23 cellular contexts compared by ENCODE assay signal in genomic region chr7:2596636-2597635, GRCh38.
"Had no signal": no experiment of that assay in that cellular context is flagged by ENCODE, and none has a peak within 500 bp of the region (broad histone marks: within the 10 kb centered on the region; RNA-seq: fewer than 3 reads in every experiment).

No MANE protein-coding gene starts in this region.

- DNase-seq: activated CD4-positive, alpha-beta T cell treated with anti-CD3 and anti-CD28 coated beads, Interleukin-2, amount 50 U/mL, for 4 hours; activated gamma-delta T cell; cerebellar nuclear complex; effector CD8-positive, alpha-beta T cell; esophagus squamous epithelium; glutamatergic neuron; hippocampal formation; left colon; lower lobe of right lung; occipital lobe; stimulated activated CD4-positive, alpha-beta T cell treated with anti-CD3 and anti-CD28 coated beads, Interleukin-12 subunit alpha, Interleukin-12 subunit beta, amount 100 ng/mL, for 4 hours; stimulated activated CD4-positive, alpha-beta T cell treated with anti-CD3 and anti-CD28 coated beads, Interleukin-1b, Interleukin-23, amount 100 ng/mL, for 48 hours; stimulated activated naive CD8-positive, alpha-beta T cell treated with anti-CD3 and anti-CD28 coated beads, Interleukin-15, Interleukin-2, amounts not matched to agents 100 U/mL and 50 U/mL, for 24 hours; uterus; WERI-Rb-1 had no signal

- H3K9me3 ChIP-seq: ascending aorta, breast epithelium, esophagus squamous epithelium, lower lobe of right lung, tibial nerve, uterus had no signal

- ATAC-seq: left colon; lower lobe of right lung; natural killer cell treated with Interleukin-12 subunit alpha and Interleukin-12 subunit beta and Interleukin-15 and Interleukin-18, amount 100 ng/mL, for 72 hours; stimulated activated naive CD8-positive, alpha-beta T cell treated with anti-CD3 and anti-CD28 coated beads, Interleukin-15, Interleukin-2, amounts not matched to agents 100 U/mL and 50 U/mL, for 24 hours had no signal

- H3K27me3 ChIP-seq: ascending aorta, breast epithelium, esophagus squamous epithelium, tibial nerve, uterus had no signal

- H3K9me3 Mint-ChIP-seq: activated naive CD4-positive, alpha-beta T cell treated with anti-CD3 and anti-CD28 coated beads, Interleukin-2, amount 50 U/mL, for 24 hours; dendritic cell treated with granulocyte-macrophage colony-stimulating factor and Interleukin-4, amounts not matched to agents 40 ng/mL and 50 ng/mL, for 4 days; natural killer cell treated with Interleukin-12 subunit alpha and Interleukin-12 subunit beta and Interleukin-15 and Interleukin-18, amount 100 ng/mL, for 72 hours had no signal

- H3K4me1 ChIP-seq: ascending aorta, breast epithelium, esophagus squamous epithelium, lower lobe of right lung, tibial nerve, uterus had no signal

- H3K4me3 Mint-ChIP-seq: activated naive CD4-positive, alpha-beta T cell treated with anti-CD3 and anti-CD28 coated beads, Interleukin-2, amount 50 U/mL, for 24 hours; dendritic cell treated with granulocyte-macrophage colony-stimulating factor and Interleukin-4, amounts not matched to agents 40 ng/mL and 50 ng/mL, for 4 days; natural killer cell treated with Interleukin-12 subunit alpha and Interleukin-12 subunit beta and Interleukin-15 and Interleukin-18, amount 100 ng/mL, for 72 hours had no signal

- H3K36me3 Mint-ChIP-seq: natural killer cell treated with Interleukin-12 subunit alpha and Interleukin-12 subunit beta and Interleukin-15 and Interleukin-18, amount 100 ng/mL, for 72 hours had no signal

- H3K4me1 Mint-ChIP-seq: activated naive CD4-positive, alpha-beta T cell treated with anti-CD3 and anti-CD28 coated beads, Interleukin-2, amount 50 U/mL, for 24 hours had no signal

- FAIRE-seq: endothelial cell of umbilical vein, islet of Langerhans had no signal

- H3K27ac Mint-ChIP-seq: activated naive CD4-positive, alpha-beta T cell treated with anti-CD3 and anti-CD28 coated beads, Interleukin-2, amount 50 U/mL, for 24 hours; dendritic cell treated with granulocyte-macrophage colony-stimulating factor and Interleukin-4, amounts not matched to agents 40 ng/mL and 50 ng/mL, for 4 days; natural killer cell treated with Interleukin-12 subunit alpha and Interleukin-12 subunit beta and Interleukin-15 and Interleukin-18, amount 100 ng/mL, for 72 hours had no signal

- H3K27me3 Mint-ChIP-seq: activated naive CD4-positive, alpha-beta T cell treated with anti-CD3 and anti-CD28 coated beads, Interleukin-2, amount 50 U/mL, for 24 hours; dendritic cell treated with granulocyte-macrophage colony-stimulating factor and Interleukin-4, amounts not matched to agents 40 ng/mL and 50 ng/mL, for 4 days; natural killer cell treated with Interleukin-12 subunit alpha and Interleukin-12 subunit beta and Interleukin-15 and Interleukin-18, amount 100 ng/mL, for 72 hours had no signal

- H3K27ac ChIP-seq: ascending aorta, breast epithelium, esophagus squamous epithelium, lower lobe of right lung, tibial nerve, uterus, WERI-Rb-1 had no signal

- H3K36me3 ChIP-seq: uterus had no signal

- H3K4me3 ChIP-seq: ascending aorta, breast epithelium, esophagus squamous epithelium, lower lobe of right lung, tibial nerve, uterus had no signal
